Comparison of ENCODE assay signal across 26 cellular contexts in the genomic region with DNA sequence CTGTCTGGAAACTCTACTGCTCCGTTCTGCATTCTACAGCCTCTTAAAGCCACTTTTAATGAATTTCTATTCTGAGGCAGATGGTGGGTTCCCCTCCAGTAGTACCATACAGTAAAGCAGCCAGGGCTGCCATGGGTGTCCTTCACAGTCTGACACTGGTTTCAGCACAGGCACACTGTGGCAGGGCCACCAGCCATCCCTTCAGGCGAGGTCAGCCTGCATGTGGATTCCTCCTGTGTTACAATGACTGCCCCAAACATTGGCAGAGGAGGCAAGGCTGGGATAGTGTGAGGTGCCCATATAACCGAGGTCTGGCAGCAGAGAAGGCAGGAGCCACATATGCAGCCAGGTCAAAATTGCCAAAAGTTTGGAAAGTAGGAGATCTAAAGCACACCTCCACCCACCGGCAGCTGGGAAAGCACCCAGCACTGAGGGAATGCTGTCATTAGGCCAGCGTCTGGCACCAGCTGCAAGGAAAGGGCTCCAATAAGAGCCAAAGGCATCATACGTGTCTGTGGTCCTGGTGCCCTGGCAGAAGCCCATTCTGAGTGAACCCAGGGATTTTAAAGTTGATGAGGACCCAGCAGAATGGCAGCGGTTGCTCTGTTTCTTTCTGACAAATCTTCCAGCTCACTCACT. TPM values are rescaled to one million over a fixed set of nuclear protein-coding genes. Genes with fewer than 3 reads are reported as not detected.
DNase-seq lines count a peak whose midpoint lies in the region; ATAC-seq and TF ChIP-seq lines count a peak whose summit lies in the region.
"Had no signal": no experiment of that assay in that cellular context is flagged by ENCODE, and none has a peak within 500 bp of the region (broad histone marks: within the 10 kb centered on the region; RNA-seq: fewer than 3 reads in every experiment).

No MANE protein-coding gene starts in this region.

- H4K12ac ChIP-seq in trophoblast cell (ENCODE audit: low read depth, low read length), result no peak overlapping the region

- TF ChIP-seq POLR2A in heart left ventricle (IDR thresholded peaks at IDR 0.05), result no peak

- no peak overlapping the region for H3K4me3 ChIP-seq in heart left ventricle
- no peak overlapping the region for H3K4me3 ChIP-seq in trophoblast cell (ENCODE audit: low read depth, low read length)
- H3K4me3 ChIP-seq: ovary, SJCRH30 had no signal

- H3K9me3 ChIP-seq in heart left ventricle (no peaks in the 10 kb centered on the region), trophoblast cell (ENCODE audit: insufficient read depth, low read depth, low read length) (no peaks in the 10 kb centered on the region)
- H3K9me3 ChIP-seq: ovary, SJCRH30 had no signal

- ATAC-seq in Right ventricle myocardium inferior (peak; percentile 69), heart left ventricle (peak in 3 of 4 donors; percentile 37 to 70 (median 68)), GM19455 (IDR thresholded peaks at IDR 0.05; ENCODE audit: unreplicated experiment) (no peak)
- ATAC-seq: activated T-cell treated with anti-CD3 and anti-CD28 coated beads, Interleukin-2, amount 50 U/mL, for 4 hours had no signal

- H4K8ac ChIP-seq in trophoblast cell (ENCODE audit: low read depth, low read length), result no peak overlapping the region

- H3K14ac ChIP-seq in trophoblast cell (ENCODE audit: low read length), result no peak overlapping the region

- H4K91ac ChIP-seq in trophoblast cell (ENCODE audit: low read depth, low read length), result no peak overlapping the region

- H3K4me1 ChIP-seq in heart left ventricle (peaks cover 3 to 94% (median 76%) of the 10 kb centered on the region in 12 donors), trophoblast cell (ENCODE audit: control insufficient read depth in 1 of 2, insufficient read depth in 2 of 2, low read length in 2 of 2) (peaks cover 2 to 13% of the 10 kb centered on the region in 2 experiments)
- H3K4me1 ChIP-seq: SJCRH30 had no signal

- TF ChIP-seq CTCF in heart left ventricle (IDR thresholded peaks at IDR 0.05), result no peak

- H2AK5ac ChIP-seq in trophoblast cell (ENCODE audit: low read length), result no peak overlapping the region

- H2AFZ ChIP-seq in trophoblast cell (ENCODE audit: insufficient read depth, low read length, poor library complexity), result no peak overlapping the region

- H3K27me3 ChIP-seq in heart left ventricle (no peaks in the 10 kb centered on the region), trophoblast cell (ENCODE audit: insufficient read depth, low read length) (no peaks in the 10 kb centered on the region)
- H3K27me3 ChIP-seq: ovary, SJCRH30 had no signal

- H3K9ac ChIP-seq in trophoblast cell (ENCODE audit: low read length), result no peak overlapping the region

- no peaks in the 10 kb centered on the region for H3K79me2 ChIP-seq in trophoblast cell (ENCODE audit: control insufficient read depth, insufficient read depth, low read length, poor library complexity)

- H3K18ac ChIP-seq in trophoblast cell (ENCODE audit: low read length), result no peak overlapping the region

- no peak overlapping the region for H3K23ac ChIP-seq in trophoblast cell (ENCODE audit: low read length)

- H3K36me3 ChIP-seq in heart left ventricle, result peaks cover 0 to 12% (median 0%) of the 10 kb centered on the region in 9 donors
- peaks cover 5 to 14% of the 10 kb centered on the region in 2 experiments for H3K36me3 ChIP-seq in trophoblast cell (ENCODE audit: control insufficient read depth in 1 of 2, insufficient read depth in 2 of 2, low read length in 2 of 2)
- H3K36me3 ChIP-seq: ovary had no signal

- H3K27ac ChIP-seq in heart left ventricle (peak overlapping the region in 10 of 12 donors; percentile 2 to 80 (median 56)), trophoblast cell (ENCODE audit: low read depth, low read length) (no peak overlapping the region)
- H3K27ac ChIP-seq: ovary, SJCRH30, WERI-Rb-1 had no signal

- DNase-seq in Right ventricle myocardium inferior (ENCODE audit: missing footprints), result no peak
- DNase-seq in cardiac septum (ENCODE audit: low spot score), result no peak
- peak in 2 of 5 donors; percentile 50 to 60 for DNase-seq in heart left ventricle
- no peak for DNase-seq in trophoblast cell
- no peak for DNase-seq in AG08395 (ENCODE audit: low spot score)
- DNase-seq in SK-N-DZ (ENCODE audit: low spot score), result no peak
- no peak for DNase-seq in amygdala (lab: John Stamatoyannopoulos, UW)
- DNase-seq: 8988T; activated CD4-positive, alpha-beta T cell treated with anti-CD3 and anti-CD28 coated beads, Interleukin-2, amount 10 ng/mL, durations not matched to agents 24 days and 14 days; activated gamma-delta T cell treated with Interleukin-2 at 50 U/mL for 16 hours; activated naive CD8-positive, alpha-beta T cell treated with anti-CD3 and anti-CD28 coated beads, Interleukin-2, amount 10 ng/mL, durations not matched to agents 7 days and 5 days; activated T-cell treated with anti-CD3 and anti-CD28 coated beads, Interleukin-2, amount 50 U/mL, for 4 hours; CD4-positive, CD25-positive, alpha-beta regulatory T cell; dermis blood vessel endothelial cell; DND-41; GF-D8; Karpas-422; NCI-H1436 treated with DMSO at 0.1 percent for 48 hours; NCI-H345; ovary; SJCRH30; stimulated activated CD4-positive, alpha-beta T cell treated with anti-CD3 and anti-CD28 coated beads, Interleukin-12 subunit alpha, Interleukin-12 subunit beta, amount 100 ng/mL, for 4 hours; stimulated activated CD4-positive, alpha-beta T cell treated with anti-CD3 and anti-CD28 coated beads, Interleukin-2, amount 100 ng/mL, for 48 hours; T1000; WERI-Rb-1 had no signal

- intact Hi-C loops in Right ventricle myocardium inferior (cut with DNase I), result no loop called here
- intact Hi-C loops in cardiac septum (cut with DNase I), result no loop called here
- intact Hi-C loops in heart left ventricle (cut with DNase I), result no loop called here

- 41 to 64% (median 52%) methylated on average over 7 of the region's 7 CpGs for WGBS in heart left ventricle, 4 donors
- no CpG with 5 or more reads among the region's 7 CpGs for WGBS in trophoblast cell (ENCODE audit: extremely low coverage, insufficient coverage, insufficient read length)

- H2BK120ac ChIP-seq in trophoblast cell (ENCODE audit: insufficient read depth, low read length, poor library complexity), result no peak overlapping the region

- no peak overlapping the region for H3K4me2 ChIP-seq in trophoblast cell (ENCODE audit: low read length)

- H3K4ac ChIP-seq in trophoblast cell (ENCODE audit: low read depth, low read length), result peak overlapping the region; percentile 75

- peaks cover under 1% of the 10 kb centered on the region for H3K79me1 ChIP-seq in trophoblast cell (ENCODE audit: low read length)

- H2BK5ac ChIP-seq in trophoblast cell (ENCODE audit: low read depth, low read length, poor library complexity), result no peak overlapping the region

- H2BK12ac ChIP-seq in trophoblast cell (ENCODE audit: low read length), result no peak overlapping the region

RNA-seq across cellular contexts. Expression of a gene that starts 24.0 kb away (rescaled TPM):
- total RNA-seq in Right ventricle myocardium inferior, result 13.5 TPM
- 18.2 TPM for total RNA-seq in cardiac septum
- total RNA-seq in heart left ventricle, result 10 to 100 TPM; 10.8 to 23.0 (median 15.0) TPM
- polyA plus RNA-seq in heart left ventricle, result 10 to 100 TPM in 1 of 2 donors, 1 to 10 TPM in 1; 6.0 to 14.3 TPM
- 19.0 and 19.9 TPM in 2 replicates for polyA plus RNA-seq in trophoblast cell (2013)
- 12.5 and 13.8 TPM in 2 replicates for polyA plus RNA-seq in SK-N-DZ (2014; cell fraction: cytosol; rRNA removed)
- 8.0 and 13.2 TPM in 2 replicates for polyA plus RNA-seq in SK-N-DZ (2014; cell fraction: nucleus; rRNA removed)
